Comparison of ENCODE assay signal across 13 cellular contexts in the genomic region with DNA sequence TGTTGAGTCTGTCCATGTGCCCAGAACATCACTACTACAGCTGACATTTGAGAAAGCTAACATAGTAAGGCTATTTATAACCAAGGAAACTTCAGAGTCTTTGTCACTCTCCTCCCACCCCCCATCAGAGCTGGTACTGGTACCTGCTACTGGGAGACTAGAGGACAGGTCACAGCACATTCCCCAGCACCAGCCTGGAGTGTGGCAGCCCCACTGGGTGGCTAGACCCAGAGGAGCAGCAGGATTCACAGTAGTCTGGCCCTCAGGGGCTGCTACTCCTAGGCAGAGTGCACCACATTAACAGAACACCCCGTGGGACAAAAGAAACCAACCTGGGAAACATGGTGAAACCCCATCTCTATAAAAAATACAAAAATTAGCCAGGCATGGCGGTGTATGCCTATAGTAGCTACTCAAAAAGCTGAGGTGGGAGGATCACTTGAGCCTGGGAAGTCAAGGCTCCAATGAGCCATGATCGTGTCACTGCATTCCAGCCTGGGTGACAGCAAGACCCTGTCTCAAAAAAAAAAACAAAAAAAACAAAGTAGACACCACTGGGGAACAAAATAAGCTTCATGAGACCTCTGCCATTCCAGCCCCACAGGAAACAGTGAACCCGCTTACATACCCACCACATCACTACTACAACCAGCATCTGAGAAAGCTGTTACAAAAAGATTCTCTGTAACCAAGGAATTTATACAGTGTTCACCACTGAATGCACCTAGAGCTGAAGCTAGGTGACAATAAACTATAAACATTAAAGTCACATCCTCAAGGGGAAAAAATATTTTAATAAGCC. TPM values are rescaled to one million over a fixed set of nuclear protein-coding genes. Genes with fewer than 3 reads are reported as not detected.
DNase-seq lines count a peak whose midpoint lies in the region; FAIRE-seq and TF ChIP-seq lines count a peak whose summit lies in the region.
"Had no signal": no experiment of that assay in that cellular context is flagged by ENCODE, and none has a peak within 500 bp of the region (broad histone marks: within the 10 kb centered on the region; RNA-seq: fewer than 3 reads in every experiment).

No MANE protein-coding gene starts in this region.

- CTCF ChIA-PET in activated naive CD4-positive, alpha-beta T cell treated with anti-CD3 and anti-CD28 coated beads, Interleukin-2, amount 10 ng/mL, durations not matched to agents 7 days and 5 days (lab: Charles Lee) = interaction anchor here (0.9 to 1.6 kb wide), 7 partner anchors 24 to 263 kb away, joined by 3 to 6 read pairs (median 5); no protein-coding TSS in a partner anchor

- peak overlapping the region; percentile 92 for H3K27ac Mint-ChIP-seq in activated naive CD4-positive, alpha-beta T cell treated with anti-CD3 and anti-CD28 coated beads, Interleukin-2, amount 10 ng/mL, durations not matched to agents 7 days and 5 days
- peak overlapping the region; percentile 64 for H3K27ac Mint-ChIP-seq in type B pancreatic cell

- FAIRE-seq in HTR-8/SVneo (lab: Jason Lieb, UNC) = no peak

- H3K4me3 ChIP-seq in SJSA1 = no peak overlapping the region
- H3K4me3 ChIP-seq in effector memory CD4-positive, alpha-beta T cell (ENCODE audit: insufficient read depth, low read depth, low read length, poor library complexity, severe bottlenecking) = peak overlapping the region; percentile 27
- H3K4me3 ChIP-seq: transverse colon had no signal

- H3K36me3 Mint-ChIP-seq in activated naive CD4-positive, alpha-beta T cell treated with anti-CD3 and anti-CD28 coated beads, Interleukin-2, amount 10 ng/mL, durations not matched to agents 7 days and 5 days = peaks cover 27% of the 10 kb centered on the region
- no peaks in the 10 kb centered on the region for H3K36me3 Mint-ChIP-seq in type B pancreatic cell

- peak; percentile 35 for DNase-seq in activated naive CD4-positive, alpha-beta T cell treated with anti-CD3 and anti-CD28 coated beads, Interleukin-2, amount 10 ng/mL, durations not matched to agents 7 days and 5 days
- no peak for DNase-seq in activated naive CD4-positive, alpha-beta T cell (lab: John Stamatoyannopoulos, UW)
- DNase-seq in SJSA1 (ENCODE audit: low read depth in 1 of 2, low spot score in 2 of 2) (no peak), type B pancreatic cell (ENCODE audit: extremely low spot score, unreplicated experiment) (no peak), superior temporal gyrus (ENCODE audit: extremely low spot score) (no peak), HTR-8/SVneo (ENCODE audit: insufficient read length, low spot score) (no peak), NCI-H187 treated with DMSO at 0.1 percent for 48 hours (lab: John Stamatoyannopoulos, UW) (no peak)
- DNase-seq in effector memory CD4-positive, alpha-beta T cell = no peak
- DNase-seq: DMS79 treated with DMSO at 0.1 percent for 48 hours, mesendoderm, NCI-H2081 treated with DMSO at 0.1 percent for 48 hours, T1000 had no signal

- peaks cover 7% of the 10 kb centered on the region for H3K9me3 Mint-ChIP-seq in activated naive CD4-positive, alpha-beta T cell treated with anti-CD3 and anti-CD28 coated beads, Interleukin-2, amount 10 ng/mL, durations not matched to agents 7 days and 5 days
- H3K9me3 Mint-ChIP-seq in type B pancreatic cell = no peaks in the 10 kb centered on the region

- 0 out of 2 replicates have a peak overlapping the region, but pooled peaks have one; percentile 10 for H3K27ac ChIP-seq in SJSA1
- peak overlapping the region; percentile 58 for H3K27ac ChIP-seq in effector memory CD4-positive, alpha-beta T cell (ENCODE audit: insufficient read depth, low read length, poor library complexity, severe bottlenecking)

- peaks cover 34% of the 10 kb centered on the region for H3K4me1 ChIP-seq in SJSA1 (replicated peaks)
- peaks cover 31% of the 10 kb centered on the region for H3K4me1 ChIP-seq in effector memory CD4-positive, alpha-beta T cell (ENCODE audit: control insufficient read depth, insufficient read depth, low read length, poor library complexity, severe bottlenecking)

- H3K27me3 Mint-ChIP-seq in activated naive CD4-positive, alpha-beta T cell treated with anti-CD3 and anti-CD28 coated beads, Interleukin-2, amount 10 ng/mL, durations not matched to agents 7 days and 5 days = no peaks in the 10 kb centered on the region
- H3K27me3 Mint-ChIP-seq in type B pancreatic cell = peaks cover 3% of the 10 kb centered on the region

- H3K9me3 ChIP-seq in SJSA1 (replicated peaks) = no peaks in the 10 kb centered on the region
- no peaks in the 10 kb centered on the region for H3K9me3 ChIP-seq in effector memory CD4-positive, alpha-beta T cell (ENCODE audit: control insufficient read depth, low read length)
- H3K9me3 ChIP-seq: transverse colon had no signal

- peaks cover 91% of the 10 kb centered on the region for H3K4me1 Mint-ChIP-seq in activated naive CD4-positive, alpha-beta T cell treated with anti-CD3 and anti-CD28 coated beads, Interleukin-2, amount 10 ng/mL, durations not matched to agents 7 days and 5 days
- peaks cover 9% of the 10 kb centered on the region for H3K4me1 Mint-ChIP-seq in type B pancreatic cell (ENCODE audit: unreplicated experiment)

- no peak for TF ChIP-seq CTCF in type B pancreatic cell (conservative IDR thresholded peaks at IDR 0.05)

- no peaks in the 10 kb centered on the region for H3K27me3 ChIP-seq in SJSA1 (replicated peaks)
- no peaks in the 10 kb centered on the region for H3K27me3 ChIP-seq in effector memory CD4-positive, alpha-beta T cell (replicated peaks; ENCODE audit: control insufficient read depth, insufficient read depth, low read length, poor library complexity, severe bottlenecking)
- H3K27me3 ChIP-seq: transverse colon had no signal

- no peaks in the 10 kb centered on the region for H3K36me3 ChIP-seq in SJSA1
- no peaks in the 10 kb centered on the region for H3K36me3 ChIP-seq in effector memory CD4-positive, alpha-beta T cell (ENCODE audit: control insufficient read depth, insufficient read depth, low read length)
- H3K36me3 ChIP-seq: transverse colon had no signal

- peak overlapping the region; percentile 83 for H3K4me3 Mint-ChIP-seq in activated naive CD4-positive, alpha-beta T cell treated with anti-CD3 and anti-CD28 coated beads, Interleukin-2, amount 10 ng/mL, durations not matched to agents 7 days and 5 days
- H3K4me3 Mint-ChIP-seq in type B pancreatic cell = no peak overlapping the region

RNA-seq across cellular contexts. Expression of gene PTGER4, which starts 26.3 kb away (rescaled TPM):
- total RNA-seq in SJSA1 (2014; rRNA removed; shearing (Covaris generic)) = 22.5 and 27.6 TPM in 2 replicates
- total RNA-seq in type B pancreatic cell (ENCODE audit: low replicate concordance) = 8.0 and 12.0 TPM in 2 replicates
